In the genomic region with DNA sequence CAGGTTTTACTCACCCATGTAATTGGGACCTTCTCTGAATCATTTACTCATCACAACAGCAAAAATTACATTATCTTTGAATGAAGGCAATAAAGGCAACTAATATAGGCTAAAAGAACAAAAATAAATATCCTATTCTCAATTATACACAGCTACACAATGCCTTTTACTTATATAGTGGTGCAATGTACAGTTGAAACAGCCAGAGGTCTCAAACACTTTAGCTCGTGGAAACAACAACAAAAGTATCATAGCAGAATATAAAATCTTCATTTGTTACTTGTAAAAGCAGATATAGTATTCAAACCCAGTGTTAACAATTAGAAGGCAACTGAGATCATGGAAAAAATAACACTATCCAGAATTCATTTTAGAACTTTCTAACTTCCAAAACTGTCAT, we compare ENCODE assay signal across 19 cellular contexts.
"Had no signal": no experiment of that assay in that cellular context is flagged by ENCODE, and none has a peak within 500 bp of the region (broad histone marks: within the 10 kb centered on the region; RNA-seq: fewer than 3 reads in every experiment).

No MANE protein-coding gene starts in this region.

- DNase-seq: activated CD4-positive, alpha-beta T cell treated with anti-CD3 and anti-CD28 coated beads for 1 hour; activated CD4-positive, alpha-beta T cell treated with anti-CD3 and anti-CD28 coated beads, Interleukin-2, amount 50 U/mL, for 1 hour; activated CD8-positive, alpha-beta T cell treated with anti-CD3 and anti-CD28 coated beads, Interleukin-2, amount 10 ng/mL, durations not matched to agents 7 days and 5 days; activated gamma-delta T cell; activated naive CD4-positive, alpha-beta T cell treated with anti-CD3 and anti-CD28 coated beads, Interleukin-2, amount 50 U/mL, for 16 hours; activated naive CD8-positive, alpha-beta T cell treated with anti-CD3 and anti-CD28 coated beads, Interleukin-2, amount 50 U/mL, for 24 hours; body of pancreas; effector memory CD4-positive, alpha-beta T cell; kidney; naive thymus-derived CD4-positive, alpha-beta T cell; ovary; stimulated activated CD4-positive, alpha-beta T cell treated with anti-CD3 and anti-CD28 coated beads, Interleukin-4, amount 100 ng/mL, for 24 hours; stimulated activated naive CD8-positive, alpha-beta T cell treated with anti-CD3 and anti-CD28 coated beads, Interleukin-15, Interleukin-2, amounts not matched to agents 100 U/mL and 50 U/mL, for 24 hours; T-helper 9 cell; thyroid gland; upper lobe of right lung had no signal

- FAIRE-seq: kidney had no signal

- H3K4me3 ChIP-seq: body of pancreas, lung, ovary, prostate gland, thyroid gland, upper lobe of right lung had no signal

- H3K36me3 ChIP-seq: ovary, prostate gland, thyroid gland, upper lobe of right lung had no signal

- H3K9me3 ChIP-seq: body of pancreas, ovary, prostate gland, thyroid gland, upper lobe of right lung had no signal

- H3K4me1 ChIP-seq: prostate gland, upper lobe of right lung had no signal

- ATAC-seq: activated CD8-positive, alpha-beta T cell treated with anti-CD3 and anti-CD28 coated beads, Interleukin-2, amount 10 ng/mL, durations not matched to agents 7 days and 5 days; activated naive CD8-positive, alpha-beta T cell treated with anti-CD3 and anti-CD28 coated beads, Interleukin-2, amount 50 U/mL, for 24 hours; body of pancreas; esophagus mucosa; naive thymus-derived CD4-positive, alpha-beta T cell; stimulated activated naive CD8-positive, alpha-beta T cell treated with anti-CD3 and anti-CD28 coated beads, Interleukin-15, Interleukin-2, amounts not matched to agents 100 U/mL and 50 U/mL, for 24 hours; upper lobe of right lung had no signal

- H3K27me3 ChIP-seq: body of pancreas, ovary, thyroid gland, upper lobe of right lung had no signal

- H3K27ac ChIP-seq: ovary, prostate gland, upper lobe of right lung had no signal
